Comparison of ENCODE assay signal across 8 cellular contexts in the genomic region with DNA sequence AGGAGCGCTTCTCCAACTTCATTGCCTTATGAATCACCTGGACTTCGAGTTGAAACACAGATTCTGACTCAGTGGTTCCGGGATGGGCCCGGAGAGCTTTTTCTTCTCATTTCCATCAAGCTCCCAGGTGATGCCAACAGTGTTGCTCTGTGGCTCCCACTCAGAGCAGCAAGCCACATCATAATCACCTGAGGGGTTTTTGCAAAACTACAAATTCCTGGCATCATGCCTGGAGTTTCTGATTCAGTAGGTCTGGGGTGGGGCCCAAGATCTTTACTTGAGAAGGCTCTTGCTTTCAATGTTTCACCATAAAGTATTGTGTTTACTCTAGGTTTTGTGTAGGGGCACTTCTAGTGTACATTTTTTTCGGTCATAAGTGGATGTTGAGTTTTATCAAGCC. TPM values are rescaled to one million over a fixed set of nuclear protein-coding genes. Genes with fewer than 3 reads are reported as not detected.
DNase-seq lines count a peak whose midpoint lies in the region; TF ChIP-seq lines count a peak whose summit lies in the region.

No MANE protein-coding gene starts in this region.

- H3K27me3 ChIP-seq in esophagus squamous epithelium: no peaks in the 10 kb centered on the region

- peak overlapping the region; percentile 49 to 71 (median 52) for H3K27ac ChIP-seq in esophagus squamous epithelium

- WGBS in esophagus squamous epithelium, 2 donors: 32 to 56% methylated on average over 4 to 5 of the region's 5 CpGs

- TF ChIP-seq POLR2A in esophagus squamous epithelium (IDR thresholded peaks at IDR 0.05) (no peak), erythroblast (IDR thresholded peaks at IDR 0.05; ENCODE audit: low read length) (no peak)

- H3K4me1 ChIP-seq in esophagus squamous epithelium: peaks cover 0 to 74% (median 31%) of the 10 kb centered on the region in 3 donors

- no peaks in the 10 kb centered on the region for H3K36me3 ChIP-seq in esophagus squamous epithelium

- intact Hi-C loops in esophagus squamous epithelium (cut with DNase I) (no loop called here), posterior vena cava (cut with DNase I) (no loop called here)

- no peak for TF ChIP-seq CTCF in esophagus squamous epithelium (IDR thresholded peaks at IDR 0.05)

- peak overlapping the region in 1 of 4 donors; percentile 32 for H3K4me3 ChIP-seq in esophagus squamous epithelium

- DNase-seq in HK-2 (ENCODE audit: unreplicated experiment) (peak; percentile 10), esophagus squamous epithelium (lab: John Stamatoyannopoulos, UW) (no peak), ureter (ENCODE audit: low spot score) (no peak), erythroblast (lab: John Stamatoyannopoulos, UW) (no peak), posterior vena cava (ENCODE audit: low spot score) (no peak), NK-92 (lab: John Stamatoyannopoulos, UW; ENCODE audit: unreplicated experiment) (no peak)
- DNase-seq in activated CD4-positive, alpha-beta T cell treated with anti-CD3 and anti-CD28 coated beads, Interleukin-2, amount 50 U/mL, for 1 hour: peak; percentile 47
- peak; percentile 30 to 52 for DNase-seq in stimulated activated CD8-positive, alpha-beta memory T cell treated with anti-CD3 and anti-CD28 coated beads, Interleukin-7, amount 100 ng/mL, for 4 hours (ENCODE audit: low read depth in 2 of 2)

- no peaks in the 10 kb centered on the region for H3K9me3 ChIP-seq in esophagus squamous epithelium

RNA-seq across cellular contexts. Expression of gene MTM1, which starts 7.0 kb away (rescaled TPM):
- total RNA-seq in esophagus squamous epithelium (10 to 100 TPM in 3 of 4 donors, 1 to 10 TPM in 1; 9.1 to 13.7 (median 11.4) TPM), ureter (18.5 TPM), posterior vena cava (10 to 100 TPM; 14.7 to 16.6 TPM)

Comparison
In these comparisons a context has a peak if more than half of its experiments do, and no peak if none do; other contexts are left out.
1. DNase-seq: peak in HK-2 (single experiment), activated CD4-positive, alpha-beta T cell treated with anti-CD3 and anti-CD28 coated beads, Interleukin-2, amount 50 U/mL, for 1 hour (single experiment) and stimulated activated CD8-positive, alpha-beta memory T cell treated with anti-CD3 and anti-CD28 coated beads, Interleukin-7, amount 100 ng/mL, for 4 hours (2 of 2); none in esophagus squamous epithelium (single experiment), ureter (single experiment), erythroblast (0 of 2), posterior vena cava (single experiment) and NK-92 (single experiment).